Comparison of ENCODE assay signal across 9 cellular contexts in the genomic region with DNA sequence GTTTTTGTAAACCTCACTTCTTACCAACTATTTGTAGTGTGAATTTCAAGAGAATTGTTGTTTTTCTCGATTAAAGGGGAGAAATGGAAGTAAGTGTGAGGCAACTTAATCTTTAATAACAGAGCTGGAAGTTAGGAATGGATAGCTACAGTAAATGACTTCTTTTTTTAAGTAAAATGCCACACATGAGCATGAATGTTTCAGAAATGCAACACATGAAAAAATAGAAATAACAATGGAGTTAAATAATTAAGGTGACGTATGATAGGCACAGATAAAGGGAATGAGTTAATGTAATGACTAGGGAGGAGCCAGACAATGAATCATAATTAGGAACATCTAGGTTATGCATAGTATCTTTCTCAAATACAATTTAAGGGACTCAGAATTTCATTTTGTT.
DNase-seq lines count a peak whose midpoint lies in the region; TF ChIP-seq lines count a peak whose summit lies in the region.
"Had no signal": no experiment of that assay in that cellular context is flagged by ENCODE, and none has a peak within 500 bp of the region (broad histone marks: within the 10 kb centered on the region; RNA-seq: fewer than 3 reads in every experiment).

No MANE protein-coding gene starts in this region.

- TF ChIP-seq CTCF in OCI-LY1 (IDR thresholded peaks at IDR 0.05; ENCODE audit: low read length) (no peak), parathyroid adenoma (IDR thresholded peaks at IDR 0.05) (no peak), tibial artery (IDR thresholded peaks at IDR 0.05) (no peak)

- DNase-seq in EL: peak; percentile 25
- no peak for DNase-seq in stimulated activated CD4-positive, alpha-beta T cell treated with anti-CD3 and anti-CD28 coated beads, Interleukin-2, amount 100 ng/mL, for 24 hours
- no peak for DNase-seq in tibial artery
- DNase-seq in pons (ENCODE audit: low spot score): no peak
- DNase-seq in ecto neural progenitor cell (ENCODE audit: low spot score): no peak

- peaks cover 78% of the 10 kb centered on the region for H3K36me3 ChIP-seq in OCI-LY1 (ENCODE audit: insufficient read depth, low read length)
- H3K36me3 ChIP-seq in parathyroid adenoma (ENCODE audit: control insufficient read depth, insufficient read depth, low read length): no peaks in the 10 kb centered on the region
- no peaks in the 10 kb centered on the region for H3K36me3 ChIP-seq in tibial artery

- H3K4me1 Mint-ChIP-seq in dendritic cell treated with granulocyte-macrophage colony-stimulating factor and Interleukin-4, amounts not matched to agents 40 ng/mL and 50 ng/mL, for 4 days (ENCODE audit: low read depth): peaks cover 36% of the 10 kb centered on the region

- H3K4me1 ChIP-seq in OCI-LY1 (ENCODE audit: insufficient read depth, low read length, severe bottlenecking) (peaks cover 47% of the 10 kb centered on the region), parathyroid adenoma (peaks cover 4% of the 10 kb centered on the region), tibial artery (peaks cover 0 to 20% (median 9%) of the 10 kb centered on the region in 4 donors)

- H3K4me2 ChIP-seq in OCI-LY1 (ENCODE audit: low read length) (peak overlapping the region; percentile 96), parathyroid adenoma (ENCODE audit: low read length) (peak overlapping the region; percentile 28)

- H3K27ac ChIP-seq in OCI-LY1 (ENCODE audit: low read depth, low read length, poor library complexity, severe bottlenecking) (peak overlapping the region; percentile 89), parathyroid adenoma (no peak overlapping the region), tibial artery (no peak overlapping the region)

- peak overlapping the region; percentile 91 for H3K9ac ChIP-seq in OCI-LY1 (ENCODE audit: low read length)
- H3K9ac ChIP-seq in parathyroid adenoma: no peak overlapping the region

- H3K27me3 ChIP-seq in OCI-LY1 (ENCODE audit: insufficient read depth, low read length) (no peaks in the 10 kb centered on the region), parathyroid adenoma (ENCODE audit: control insufficient read depth, insufficient read depth, low read length) (no peaks in the 10 kb centered on the region), tibial artery (no peaks in the 10 kb centered on the region)

- H3K4me3 Mint-ChIP-seq in dendritic cell treated with granulocyte-macrophage colony-stimulating factor and Interleukin-4, amounts not matched to agents 40 ng/mL and 50 ng/mL, for 4 days: peak overlapping the region; percentile 65

- no peak overlapping the region for H2AFZ ChIP-seq in OCI-LY1 (ENCODE audit: low read length)
- H2AFZ ChIP-seq in parathyroid adenoma: no peak overlapping the region

- H3K9me2 ChIP-seq in OCI-LY1 (ENCODE audit: low read depth, low read length): no peaks in the 10 kb centered on the region

- peaks cover 46% of the 10 kb centered on the region for H3K36me3 Mint-ChIP-seq in dendritic cell treated with granulocyte-macrophage colony-stimulating factor and Interleukin-4, amounts not matched to agents 40 ng/mL and 50 ng/mL, for 4 days (ENCODE audit: low read depth)

- peak overlapping the region; percentile 68 for H3K27ac Mint-ChIP-seq in dendritic cell treated with granulocyte-macrophage colony-stimulating factor and Interleukin-4, amounts not matched to agents 40 ng/mL and 50 ng/mL, for 4 days

- H3K9me3 Mint-ChIP-seq in dendritic cell treated with granulocyte-macrophage colony-stimulating factor and Interleukin-4, amounts not matched to agents 40 ng/mL and 50 ng/mL, for 4 days: no peaks in the 10 kb centered on the region

- H3F3A ChIP-seq in OCI-LY1 (ENCODE audit: insufficient read depth, low read length): no peaks in the 10 kb centered on the region; the same call in 1 of the 2 replicates

- intact Hi-C loops in dendritic cell treated with granulocyte-macrophage colony-stimulating factor and Interleukin-4, amounts not matched to agents 40 ng/mL and 50 ng/mL, for 4 days (cut with micrococcal nuclease): loop anchor here (5.0 kb wide), 2 partner anchors 67 to 113 kb away; no protein-coding TSS in a partner anchor
- intact Hi-C loops in tibial artery (cut with DNase I; ENCODE audit: low total_unique reads): loop anchor here (5.0 kb wide), 1 partner anchor 127 kb away; the partner anchor contains the start of gene PAPOLG

- H3K79me2 ChIP-seq in OCI-LY1 (ENCODE audit: insufficient read depth, low read length): peaks cover 82% of the 10 kb centered on the region
- peaks cover 3% of the 10 kb centered on the region for H3K79me2 ChIP-seq in parathyroid adenoma

- H3K4me3 ChIP-seq in OCI-LY1 (ENCODE audit: low read depth, low read length, poor library complexity, severe bottlenecking) (peak overlapping the region; percentile 81), parathyroid adenoma (ENCODE audit: low read depth, low read length) (no peak overlapping the region), tibial artery (no peak overlapping the region)
- H3K4me3 ChIP-seq: lung had no signal

- H3K9me3 ChIP-seq in OCI-LY1 (ENCODE audit: low read length): no peaks in the 10 kb centered on the region
- no peaks in the 10 kb centered on the region for H3K9me3 ChIP-seq in parathyroid adenoma (ENCODE audit: control insufficient read depth, low read length)
- H3K9me3 ChIP-seq in tibial artery: no peaks in the 10 kb centered on the region

- H3K27me3 Mint-ChIP-seq in dendritic cell treated with granulocyte-macrophage colony-stimulating factor and Interleukin-4, amounts not matched to agents 40 ng/mL and 50 ng/mL, for 4 days: no peaks in the 10 kb centered on the region

- H4K20me1 ChIP-seq in OCI-LY1 (ENCODE audit: insufficient read depth, low read length): 0 out of 2 replicates have a peak, but pooled peaks cover 2% of the 10 kb centered on the region
